ENCODE assay signal across 8 cellular contexts in genomic region chr17:41917192-41917591, GRCh38. TPM values are rescaled to one million over a fixed set of nuclear protein-coding genes. Genes with fewer than 3 reads are reported as not detected.
DNase-seq lines count a peak whose midpoint lies in the region; ATAC-seq and TF ChIP-seq lines count a peak whose summit lies in the region.

No MANE protein-coding gene starts in this region.

- no peak for TF ChIP-seq CTCF in ascending aorta (IDR thresholded peaks at IDR 0.05)
- no peak for TF ChIP-seq CTCF in tibial nerve (IDR thresholded peaks at IDR 0.05)

- no peak overlapping the region for H2AFZ ChIP-seq in ACC112 (ENCODE audit: low read length, unreplicated experiment)

- H3K27ac ChIP-seq in ACC112 (ENCODE audit: low read depth, low read length), result peak overlapping the region; percentile 44
- peak overlapping the region; percentile 78 to 87 for H3K27ac ChIP-seq in ascending aorta
- peak overlapping the region in 3 of 4 donors; percentile 91 for H3K27ac ChIP-seq in tibial nerve
- no peak overlapping the region for H3K27ac ChIP-seq in effector memory CD4-positive, alpha-beta T cell (ENCODE audit: insufficient read depth, low read length, poor library complexity, severe bottlenecking)

- H3K4me1 ChIP-seq in ACC112 (ENCODE audit: control insufficient read depth, insufficient read depth, low read length, unreplicated experiment), result peaks cover 61% of the 10 kb centered on the region
- H3K4me1 ChIP-seq in ascending aorta, result peaks cover 2 to 22% of the 10 kb centered on the region in 2 donors
- peaks cover 0 to 67% (median 32%) of the 10 kb centered on the region in 4 donors for H3K4me1 ChIP-seq in tibial nerve
- peaks cover 9% of the 10 kb centered on the region for H3K4me1 ChIP-seq in effector memory CD4-positive, alpha-beta T cell (ENCODE audit: control insufficient read depth, insufficient read depth, low read length, poor library complexity, severe bottlenecking)

- H3K79me2 ChIP-seq in ACC112 (ENCODE audit: control insufficient read depth, insufficient read depth, low read length, unreplicated experiment), result peaks cover 66% of the 10 kb centered on the region

- H3K36me3 ChIP-seq in ACC112 (ENCODE audit: insufficient read depth, low read length) (peaks cover 5% of the 10 kb centered on the region; the same call in 1 of the 2 replicates), ascending aorta (peaks cover 10 to 16% of the 10 kb centered on the region in 2 donors), tibial nerve (peaks cover 0 to 16% (median 0%) of the 10 kb centered on the region in 3 donors)
- H3K36me3 ChIP-seq in effector memory CD4-positive, alpha-beta T cell (ENCODE audit: control insufficient read depth, insufficient read depth, low read length), result peaks cover 18% of the 10 kb centered on the region

- intact Hi-C loops in ascending aorta (cut with DNase I), result no loop called here

- H3K27me3 ChIP-seq in ACC112 (ENCODE audit: insufficient read depth, low read length) (no peaks in the 10 kb centered on the region), ascending aorta (no peaks in the 10 kb centered on the region), tibial nerve (no peaks in the 10 kb centered on the region)
- H3K27me3 ChIP-seq in effector memory CD4-positive, alpha-beta T cell (replicated peaks; ENCODE audit: control insufficient read depth, insufficient read depth, low read length, poor library complexity, severe bottlenecking), result no peaks in the 10 kb centered on the region

- peak overlapping the region; percentile 94 for H3K4me3 ChIP-seq in ACC112 (ENCODE audit: low read depth, low read length)
- peak overlapping the region; percentile 82 to 85 for H3K4me3 ChIP-seq in ascending aorta
- H3K4me3 ChIP-seq in tibial nerve, result peak overlapping the region in 1 of 4 donors; percentile 96
- H3K4me3 ChIP-seq in effector memory CD4-positive, alpha-beta T cell (ENCODE audit: insufficient read depth, low read depth, low read length, poor library complexity, severe bottlenecking), result no peak overlapping the region

- DNase-seq in HCEC 1CT, result peak; percentile 26
- DNase-seq in ascending aorta (ENCODE audit: low spot score in 2 of 2), result no peak
- DNase-seq in kidney tubule cell (ENCODE audit: low spot score), result peak; percentile 90
- peak; percentile 28 to 30 for DNase-seq in tibial nerve (ENCODE audit: low spot score in 2 of 2)
- DNase-seq in effector memory CD4-positive, alpha-beta T cell, result no peak

- no peak for TF ChIP-seq POLR2A in tibial nerve (IDR thresholded peaks at IDR 0.05)

- TF ChIP-seq EP300 in tibial nerve (IDR thresholded peaks at IDR 0.05), result peak in 1 of 2 donors; percentile 40

- no peak for ATAC-seq in HG02870 (IDR thresholded peaks at IDR 0.05; ENCODE audit: unreplicated experiment)
- ATAC-seq in GM18520 (IDR thresholded peaks at IDR 0.05; ENCODE audit: unreplicated experiment), result no peak

- H3K9me3 ChIP-seq in ascending aorta, result no peaks in the 10 kb centered on the region
- no peaks in the 10 kb centered on the region for H3K9me3 ChIP-seq in tibial nerve
- H3K9me3 ChIP-seq in effector memory CD4-positive, alpha-beta T cell (ENCODE audit: control insufficient read depth, low read length), result no peaks in the 10 kb centered on the region

- WGBS in tibial nerve, 2 donors, result 29 to 31% methylated on average over 4 of the region's 4 CpGs

RNA-seq across cellular contexts. Expression of gene ACLY, which starts 1.6 kb away (rescaled TPM):
- total RNA-seq in ascending aorta, result 64.4 TPM
- 100 to 1,000 TPM in 1 of 4 donors, 10 to 100 TPM in 3; 62.8 to 102 (median 72.6) TPM for total RNA-seq in tibial nerve

RNA-seq across cellular contexts. Expression of gene ODAD4, which starts 13.2 kb away (rescaled TPM):
- total RNA-seq in ascending aorta, result not detected
- 1 to 10 TPM; 3.7 to 5.4 (median 5.2) TPM for total RNA-seq in tibial nerve

RNA-seq across cellular contexts. Expression of gene CNP, which starts 49.4 kb away (rescaled TPM):
- 72.9 TPM for total RNA-seq in ascending aorta
- 100 to 1,000 TPM; 174 to 345 (median 256) TPM for total RNA-seq in tibial nerve

RNA-seq across cellular contexts. Expression of gene KLHL11, which starts 52.0 kb away (rescaled TPM):
- total RNA-seq in ascending aorta, result 8.9 TPM
- 10 to 100 TPM; 27.3 to 42.2 (median 32.7) TPM for total RNA-seq in tibial nerve

Comparison
In these comparisons a context has a peak if more than half of its experiments do, and no peak if none do; other contexts are left out.
1. DNase-seq: peak in HCEC 1CT (single experiment), kidney tubule cell (single experiment) and tibial nerve (2 of 2); none in ascending aorta (0 of 2) and effector memory CD4-positive, alpha-beta T cell (0 of 3).